ENCODE assay signal across 8 cellular contexts in genomic region chr1:23177438-23178380, GRCh38. TPM values are rescaled to one million over a fixed set of nuclear protein-coding genes. Genes with fewer than 3 reads are reported as not detected.
DNase-seq lines count a peak whose midpoint lies in the region; ATAC-seq lines count a peak whose summit lies in the region.

No MANE protein-coding gene starts in this region.

- peaks cover 16% of the 10 kb centered on the region for H3K4me1 ChIP-seq in SJSA1 (replicated peaks)

- peak overlapping the region; percentile 77 for H3K4me3 Mint-ChIP-seq in activated naive CD4-positive, alpha-beta T cell treated with anti-CD3 and anti-CD28 coated beads, Interleukin-2, amount 50 U/mL, for 24 hours

- H3K9me3 ChIP-seq in SJSA1 (replicated peaks), result no peaks in the 10 kb centered on the region; the same call in 1 of the 2 replicates

- DNase-seq in AG08396 (ENCODE audit: low spot score), result peak; percentile 89
- DNase-seq in SJSA1 (ENCODE audit: low read depth in 1 of 2, low spot score in 2 of 2), result peak; percentile 88 to 89
- DNase-seq in glomerular visceral epithelial cell (ENCODE audit: extremely low spot score), result peak; percentile 91
- peak in 50 of 56 donors; percentile 8 to 80 (median 54) for DNase-seq in nucleus accumbens (lab: John Stamatoyannopoulos, UW)
- peak; percentile 82 for DNase-seq in ureter (ENCODE audit: low spot score)

- no peaks in the 10 kb centered on the region for H3K27me3 Mint-ChIP-seq in activated naive CD4-positive, alpha-beta T cell treated with anti-CD3 and anti-CD28 coated beads, Interleukin-2, amount 50 U/mL, for 24 hours

- H3K27me3 ChIP-seq in SJSA1 (replicated peaks), result no peaks in the 10 kb centered on the region

- no peak overlapping the region for H3K27ac Mint-ChIP-seq in activated naive CD4-positive, alpha-beta T cell treated with anti-CD3 and anti-CD28 coated beads, Interleukin-2, amount 50 U/mL, for 24 hours

- H3K4me3 ChIP-seq in SJSA1, result peak overlapping the region; percentile 40

- H3K36me3 ChIP-seq in SJSA1, result no peaks in the 10 kb centered on the region

- no peaks in the 10 kb centered on the region for H3K9me3 Mint-ChIP-seq in activated naive CD4-positive, alpha-beta T cell treated with anti-CD3 and anti-CD28 coated beads, Interleukin-2, amount 50 U/mL, for 24 hours

- H3K27ac ChIP-seq in SJSA1, result peak overlapping the region; percentile 90

- H3K36me3 Mint-ChIP-seq in activated naive CD4-positive, alpha-beta T cell treated with anti-CD3 and anti-CD28 coated beads, Interleukin-2, amount 50 U/mL, for 24 hours, result no peaks in the 10 kb centered on the region

- ATAC-seq in GM18861 (IDR thresholded peaks at IDR 0.05; ENCODE audit: unreplicated experiment) (peak; percentile 83), HG03571 (IDR thresholded peaks at IDR 0.05; ENCODE audit: unreplicated experiment) (peak; percentile 91)

- H3K4me1 Mint-ChIP-seq in activated naive CD4-positive, alpha-beta T cell treated with anti-CD3 and anti-CD28 coated beads, Interleukin-2, amount 50 U/mL, for 24 hours, result peaks cover 23% of the 10 kb centered on the region

RNA-seq across cellular contexts. Expression of gene LUZP1, which starts 9.1 kb away (rescaled TPM):
- 30.0 and 47.4 TPM in 2 replicates for total RNA-seq in SJSA1 (2014; rRNA removed; shearing (Covaris generic))
- total RNA-seq in ureter, result 48.3 TPM

RNA-seq across cellular contexts. Expression of gene HTR1D, which starts 39.6 kb away (rescaled TPM):
- total RNA-seq in SJSA1 (2014; rRNA removed; shearing (Covaris generic)), result 0.24 TPM in 1 of 2 replicates, not detected in the other
- total RNA-seq in ureter, result 0.91 TPM

Comparison
In these comparisons a context has a peak if more than half of its experiments do, and no peak if none do; other contexts are left out.
1. Peak in every context shown above with its lines: DNase-seq, ATAC-seq, H3K4me3 ChIP-seq and H3K27ac ChIP-seq.